In genomic region chr16:17377360-17378324, GRCh38 we compare ENCODE assay signal across 9 cellular contexts.
A peak's percentile ranks its signal among the peaks of the same experiment; 100 is the strongest.
DNase-seq lines count a peak whose midpoint lies in the region; ATAC-seq and TF ChIP-seq lines count a peak whose summit lies in the region.
"Had no signal": no experiment of that assay in that cellular context is flagged by ENCODE, and none has a peak within 500 bp of the region (broad histone marks: within the 10 kb centered on the region; RNA-seq: fewer than 3 reads in every experiment).

No MANE protein-coding gene starts in this region.

- DNase-seq in chondrocyte (ENCODE audit: low spot score) (no peak), psoas muscle (no peak), NCI-H345 (lab: John Stamatoyannopoulos, UW) (no peak), OCI-M2 (lab: John Stamatoyannopoulos, UW; ENCODE audit: unreplicated experiment) (no peak), suprapubic skin (ENCODE audit: low spot score in 2 of 2) (no peak), foreskin keratinocyte (no peak)

- TF ChIP-seq CTCF in chondrocyte (IDR thresholded peaks at IDR 0.05): no peak
- no peak for TF ChIP-seq CTCF in psoas muscle (IDR thresholded peaks at IDR 0.05)
- no peak for TF ChIP-seq CTCF in suprapubic skin (IDR thresholded peaks at IDR 0.05)
- no peak for TF ChIP-seq CTCF in foreskin keratinocyte (conservative IDR thresholded peaks at IDR 0.05)

- no peaks in the 10 kb centered on the region for H3K27me3 ChIP-seq in psoas muscle (ENCODE audit: insufficient read depth in 3 of 3, low read length in 2 of 3)
- no peaks in the 10 kb centered on the region for H3K27me3 ChIP-seq in suprapubic skin
- no peaks in the 10 kb centered on the region for H3K27me3 ChIP-seq in foreskin keratinocyte

- H3K27me3 Mint-ChIP-seq in chondrocyte (ENCODE audit: low read depth): no peaks in the 10 kb centered on the region

- H3K36me3 ChIP-seq in psoas muscle (ENCODE audit: insufficient read depth in 1 of 2, low read depth in 1 of 2) (no peaks in the 10 kb centered on the region), suprapubic skin (no peaks in the 10 kb centered on the region)

- peaks cover 39% of the 10 kb centered on the region for H3K4me1 Mint-ChIP-seq in chondrocyte (ENCODE audit: low read depth)

- intact Hi-C loops in psoas muscle (cut with DNase I): no loop called here

- no peaks in the 10 kb centered on the region for H3K36me3 Mint-ChIP-seq in chondrocyte (ENCODE audit: low read depth)

- H3K4me3 ChIP-seq in psoas muscle: no peak overlapping the region
- no peak overlapping the region for H3K4me3 ChIP-seq in suprapubic skin

- no peak for TF ChIP-seq POLR2A in suprapubic skin (IDR thresholded peaks at IDR 0.05)

- H3K9me3 ChIP-seq in psoas muscle (no peaks in the 10 kb centered on the region), suprapubic skin (no peaks in the 10 kb centered on the region)

- WGBS in psoas muscle, 3 donors: 24 to 31% (median 26%) methylated on average over 11 of the region's 11 CpGs
- WGBS in suprapubic skin: 66% methylated on average over 10 of the region's 11 CpGs

- H3K27ac ChIP-seq in psoas muscle: no peak overlapping the region
- H3K27ac ChIP-seq in suprapubic skin: no peak overlapping the region
- H3K27ac ChIP-seq in foreskin keratinocyte: no peak overlapping the region
- H3K27ac ChIP-seq: epithelial cell of prostate had no signal

- no peaks in the 10 kb centered on the region for H3K9me3 Mint-ChIP-seq in chondrocyte (ENCODE audit: low read depth)

- peak overlapping the region; percentile 63 for H3K27ac Mint-ChIP-seq in chondrocyte (ENCODE audit: unreplicated experiment)

- ATAC-seq in GM18502 (IDR thresholded peaks at IDR 0.05; ENCODE audit: poor library complexity, unreplicated experiment) (peak; percentile 69), HG03139 (IDR thresholded peaks at IDR 0.05; ENCODE audit: unreplicated experiment) (peak; percentile 44), psoas muscle (peak; percentile 68 to 92 (median 86)), foreskin keratinocyte (no peak)

- H3K4me1 ChIP-seq in psoas muscle: peaks cover 29% of the 10 kb centered on the region
- peaks cover 25% of the 10 kb centered on the region for H3K4me1 ChIP-seq in suprapubic skin
- no peaks in the 10 kb centered on the region for H3K4me1 ChIP-seq in foreskin keratinocyte

- TF ChIP-seq EP300 in suprapubic skin (IDR thresholded peaks at IDR 0.05): no peak

- no peak overlapping the region for H3K4me3 Mint-ChIP-seq in chondrocyte (ENCODE audit: unreplicated experiment)
